ENCODE assay signal across 8 cellular contexts in genomic region chr6:43496370-43497128, GRCh38. TPM values are rescaled to one million over a fixed set of nuclear protein-coding genes. Genes with fewer than 3 reads are reported as not detected.
A peak's percentile ranks its signal among the peaks of the same experiment; 100 is the strongest.
DNase-seq lines count a peak whose midpoint lies in the region; ATAC-seq and TF ChIP-seq lines count a peak whose summit lies in the region.

No MANE protein-coding gene starts in this region.

- H3K4me3 ChIP-seq in cardiac muscle cell: no peak overlapping the region
- no peak overlapping the region for H3K4me3 ChIP-seq in heart right ventricle
- H3K4me3 ChIP-seq in suprapubic skin: no peak overlapping the region
- H3K4me3 ChIP-seq in MG63: no peak overlapping the region

- H3K9me3 ChIP-seq in cardiac muscle cell (ENCODE audit: low read depth) (no peaks in the 10 kb centered on the region), heart right ventricle (no peaks in the 10 kb centered on the region), suprapubic skin (no peaks in the 10 kb centered on the region), MG63 (no peaks in the 10 kb centered on the region)

- no peak for TF ChIP-seq EP300 in suprapubic skin (IDR thresholded peaks at IDR 0.05)

- H3K4me1 ChIP-seq in cardiac muscle cell (ENCODE audit: low read depth) (peaks cover 13% of the 10 kb centered on the region), heart right ventricle (peaks cover 0 to 85% (median 43%) of the 10 kb centered on the region in 9 donors), suprapubic skin (peaks cover 63% of the 10 kb centered on the region)

- DNase-seq in cardiac muscle cell (ENCODE audit: low read depth in 1 of 2, low spot score in 1 of 2) (peak; percentile 46 to 65), cardiac septum (ENCODE audit: low spot score) (no peak), T1000 (lab: John Stamatoyannopoulos, UW) (peak; percentile 55), heart right ventricle (no peak), suprapubic skin (ENCODE audit: low spot score in 2 of 2) (no peak), MG63 (no peak)
- no peak for DNase-seq in stimulated activated CD4-positive, alpha-beta T cell treated with anti-CD3 and anti-CD28 coated beads, Interleukin-4, amount 100 ng/mL, for 1 hour

- no peak for TF ChIP-seq POLR2A in suprapubic skin (IDR thresholded peaks at IDR 0.05)

- H3K27me3 ChIP-seq in cardiac muscle cell (no peaks in the 10 kb centered on the region), heart right ventricle (no peaks in the 10 kb centered on the region), suprapubic skin (no peaks in the 10 kb centered on the region), MG63 (no peaks in the 10 kb centered on the region)

- intact Hi-C loops in cardiac septum (cut with DNase I) (loop anchor here (2.0 kb wide), 1 partner anchor 42 kb away; the partner anchor contains the start of gene DLK2), heart right ventricle (cut with DNase I) (loop anchor here in 5 of 10 donors (2.0 to 10.0 kb wide), 5 partner anchors 39 to 132 kb away; partner anchors contain the start of genes DLK2 (in 3 of the 5) and ZNF318 (in 2 of the 5))

- H3K36me3 ChIP-seq in cardiac muscle cell (peaks cover 22% of the 10 kb centered on the region), heart right ventricle (peaks cover 0 to 41% (median 16%) of the 10 kb centered on the region in 9 donors), suprapubic skin (peaks cover 32% of the 10 kb centered on the region), MG63 (no peaks in the 10 kb centered on the region)

- WGBS in heart right ventricle, 2 donors: 40 to 43% methylated on average over 18 of the region's 18 CpGs
- WGBS in suprapubic skin: 43% methylated on average over 6 of the region's 18 CpGs

- TF ChIP-seq CTCF in cardiac muscle cell (IDR thresholded peaks at IDR 0.05; ENCODE audit: low read depth, low read length): peak; percentile 60
- peak in 8 of 9 donors; percentile 35 to 75 (median 66) for TF ChIP-seq CTCF in heart right ventricle (IDR thresholded peaks at IDR 0.05)
- peak; percentile 38 to 59 for TF ChIP-seq CTCF in suprapubic skin (IDR thresholded peaks at IDR 0.05)

- ATAC-seq in heart right ventricle: peak; percentile 13 to 57 (median 37)
- no peak for ATAC-seq in HG02981 (IDR thresholded peaks at IDR 0.05; ENCODE audit: unreplicated experiment)

- peak overlapping the region; percentile 59 for H3K27ac ChIP-seq in cardiac muscle cell
- H3K27ac ChIP-seq in heart right ventricle: peak overlapping the region in 4 of 10 donors; percentile 5 to 74 (median 30)
- peak overlapping the region; percentile 77 for H3K27ac ChIP-seq in suprapubic skin

RNA-seq across cellular contexts. Expression of gene LRRC73, which starts 13.6 kb away (rescaled TPM):
- total RNA-seq in cardiac muscle cell: 3.3 and 3.4 TPM in 2 replicates
- polyA plus RNA-seq in cardiac muscle cell: 2.9 and 4.6 TPM in 2 replicates
- 1.5 TPM for total RNA-seq in cardiac septum
- 1 to 10 TPM in 8 of 10 donors, under 1 TPM in 2; 0.53 to 3.8 (median 2.1) TPM for total RNA-seq in heart right ventricle
- 1 to 10 TPM in 1 of 2 donors, under 1 TPM in 1; 0.44 to 1.9 TPM for polyA plus RNA-seq in heart right ventricle
- total RNA-seq in suprapubic skin: under 1 TPM in 2 of 4 donors, not detected in 2; 0.34 to 0.42 TPM
- total RNA-seq in MG63 (2014; rRNA removed; shearing (Covaris generic); ENCODE audit: low replicate concordance): 0.10 TPM in 1 of 2 replicates, not detected in the other

RNA-seq across cellular contexts. Expression of gene TJAP1, which starts 19.2 kb away (rescaled TPM):
- total RNA-seq in cardiac muscle cell (24.7 and 31.2 TPM in 2 replicates), cardiac septum (25.1 TPM), heart right ventricle (10 to 100 TPM; 14.7 to 29.3 (median 19.6) TPM), suprapubic skin (10 to 100 TPM; 17.8 to 32.4 (median 30.6) TPM)
- polyA plus RNA-seq in cardiac muscle cell (23.1 and 25.8 TPM in 2 replicates), heart right ventricle (10 to 100 TPM; 13.0 to 29.7 TPM)
- total RNA-seq in MG63 (2014; rRNA removed; shearing (Covaris generic); ENCODE audit: low replicate concordance): 8.1 and 19.0 TPM in 2 replicates

RNA-seq across cellular contexts. Expression of gene YIPF3, which starts 20.2 kb away (rescaled TPM):
- total RNA-seq in cardiac muscle cell (145 and 195 TPM in 2 replicates), cardiac septum (65.7 TPM), heart right ventricle (10 to 100 TPM; 52.6 to 86.3 (median 69.0) TPM), suprapubic skin (100 to 1,000 TPM in 1 of 4 donors, 10 to 100 TPM in 3; 69.8 to 115 (median 84.6) TPM)
- polyA plus RNA-seq in cardiac muscle cell (123 and 134 TPM in 2 replicates), heart right ventricle (100 to 1,000 TPM in 1 of 2 donors, 10 to 100 TPM in 1; 50.3 to 115 TPM)
- 41.1 and 51.9 TPM in 2 replicates for total RNA-seq in MG63 (2014; rRNA removed; shearing (Covaris generic); ENCODE audit: low replicate concordance)

RNA-seq across cellular contexts. Expression of gene POLR1C, which starts 20.3 kb away (rescaled TPM):
- total RNA-seq in cardiac muscle cell (20.7 and 28.6 TPM in 2 replicates), cardiac septum (14.8 TPM), heart right ventricle (10 to 100 TPM; 10.3 to 21.9 (median 15.3) TPM), suprapubic skin (10 to 100 TPM; 31.1 to 44.7 (median 35.6) TPM)
- polyA plus RNA-seq in cardiac muscle cell (27.9 and 38.8 TPM in 2 replicates), heart right ventricle (10 to 100 TPM; 13.9 to 35.5 TPM)
- 24.6 and 37.6 TPM in 2 replicates for total RNA-seq in MG63 (2014; rRNA removed; shearing (Covaris generic); ENCODE audit: low replicate concordance)

RNA-seq across cellular contexts. Expression of gene DLK2, which starts 41.2 kb away (rescaled TPM):
- total RNA-seq in cardiac muscle cell: 4.4 and 5.2 TPM in 2 replicates
- polyA plus RNA-seq in cardiac muscle cell: 4.6 and 5.0 TPM in 2 replicates
- total RNA-seq in cardiac septum: 2.9 TPM
- 1 to 10 TPM in 6 of 10 donors, under 1 TPM in 3, not detected in 1; 0.28 to 5.1 (median 1.2) TPM for total RNA-seq in heart right ventricle
- 1 to 10 TPM; 1.8 to 4.5 TPM for polyA plus RNA-seq in heart right ventricle
- total RNA-seq in suprapubic skin: 10 to 100 TPM; 23.6 to 61.7 (median 32.3) TPM
- total RNA-seq in MG63 (2014; rRNA removed; shearing (Covaris generic); ENCODE audit: low replicate concordance): 1.5 TPM in 1 of 2 replicates, not detected in the other

Comparison
In these comparisons a context has a peak if more than half of its experiments do, and no peak if none do; other contexts are left out.
1. DNase-seq: peak in cardiac muscle cell (2 of 2) and T1000 (single experiment); none in cardiac septum (single experiment), heart right ventricle (0 of 2), suprapubic skin (0 of 2), MG63 (single experiment) and stimulated activated CD4-positive, alpha-beta T cell treated with anti-CD3 and anti-CD28 coated beads, Interleukin-4, amount 100 ng/mL, for 1 hour (single experiment).
2. Peak in every context shown above with its lines, with median percentiles within 50 percentile points of each other: CTCF ChIP-seq.